Comparison of ENCODE assay signal across 1 cellular context in the genomic region with DNA sequence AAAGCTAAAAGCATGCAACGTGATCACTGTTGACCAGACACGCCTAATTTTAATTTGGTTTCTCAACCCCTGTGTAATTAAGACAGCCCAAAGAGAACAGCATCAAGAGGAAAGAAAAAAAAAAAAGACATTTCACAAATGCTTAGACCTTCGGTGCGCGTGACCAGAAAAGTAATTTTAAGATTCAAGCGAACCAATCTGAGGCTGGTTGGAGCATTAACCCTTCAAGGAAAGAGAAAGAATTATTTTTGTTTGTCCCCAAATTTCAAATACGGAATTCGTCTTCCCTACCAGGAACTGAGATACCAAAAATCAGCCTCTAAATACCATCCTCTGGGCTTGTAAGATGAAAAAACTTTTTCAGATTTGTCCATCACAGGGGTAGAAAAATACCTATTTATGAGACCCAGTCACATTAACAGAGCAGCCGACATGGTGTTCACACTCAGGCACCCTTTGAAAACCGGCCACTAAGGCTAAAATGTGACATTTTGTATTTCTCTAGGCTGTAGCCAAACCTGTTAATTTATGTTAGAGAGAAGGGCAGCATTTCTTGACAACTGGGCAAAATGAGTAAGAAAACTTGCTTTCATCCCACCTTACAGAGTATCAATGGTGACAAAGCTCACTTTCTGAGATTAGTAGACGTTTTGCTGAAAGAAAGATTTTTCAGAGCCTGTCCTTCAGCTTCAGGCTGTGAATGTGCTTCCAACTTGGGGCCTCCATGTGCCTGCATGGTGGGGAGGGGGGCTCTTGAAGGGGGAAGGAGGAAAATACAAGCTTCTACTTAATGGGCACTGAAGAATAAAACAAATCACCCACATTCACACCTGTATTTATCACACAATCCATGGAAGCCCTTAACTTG.
TF ChIP-seq lines count a peak whose summit lies in the region.

No MANE protein-coding gene starts in this region.

TF ChIP-seq in K562, 482 proteins besides CTCF, POLR2A, EP300 and RAD21 (continued from another document):
- TF ChIP-seq, protein P1, sequence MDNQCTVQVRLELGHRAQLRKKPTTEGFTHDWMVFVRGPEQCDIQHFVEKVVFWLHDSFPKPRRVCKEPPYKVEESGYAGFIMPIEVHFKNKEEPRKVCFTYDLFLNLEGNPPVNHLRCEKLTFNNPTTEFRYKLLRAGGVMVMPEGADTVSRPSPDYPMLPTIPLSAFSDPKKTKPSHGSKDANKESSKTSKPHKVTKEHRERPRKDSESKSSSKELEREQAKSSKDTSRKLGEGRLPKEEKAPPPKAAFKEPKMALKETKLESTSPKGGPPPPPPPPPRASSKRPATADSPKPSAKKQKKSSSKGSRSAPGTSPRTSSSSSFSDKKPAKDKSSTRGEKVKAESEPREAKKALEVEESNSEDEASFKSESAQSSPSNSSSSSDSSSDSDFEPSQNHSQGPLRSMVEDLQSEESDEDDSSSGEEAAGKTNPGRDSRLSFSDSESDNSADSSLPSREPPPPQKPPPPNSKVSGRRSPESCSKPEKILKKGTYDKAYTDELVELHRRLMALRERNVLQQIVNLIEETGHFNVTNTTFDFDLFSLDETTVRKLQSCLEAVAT (IDR thresholded peaks at IDR 0.05): peak in 1 of 2 experiments; percentile 7; a peak in 1 of 4 replicates
- peak; percentile 44; the same call in 1 of the 2 replicates for TF ChIP-seq GABPB1 (CRISPR knock-in tag; IDR thresholded peaks at IDR 0.05)
- TF ChIP-seq ZNF785 (CRISPR knock-in tag; IDR thresholded peaks at IDR 0.05): no peak
- TF ChIP-seq TRIM28 (IDR thresholded peaks at IDR 0.05): no peak
- TF ChIP-seq, protein P2, sequence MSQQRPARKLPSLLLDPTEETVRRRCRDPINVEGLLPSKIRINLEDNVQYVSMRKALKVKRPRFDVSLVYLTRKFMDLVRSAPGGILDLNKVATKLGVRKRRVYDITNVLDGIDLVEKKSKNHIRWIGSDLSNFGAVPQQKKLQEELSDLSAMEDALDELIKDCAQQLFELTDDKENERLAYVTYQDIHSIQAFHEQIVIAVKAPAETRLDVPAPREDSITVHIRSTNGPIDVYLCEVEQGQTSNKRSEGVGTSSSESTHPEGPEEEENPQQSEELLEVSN (IDR thresholded peaks at IDR 0.05; ENCODE audit: borderline replicate concordance in 1 of 2, extremely low read depth in 1 of 2, insufficient read depth in 1 of 2, insufficient read length in 1 of 2, low read depth in 1 of 2, low read length in 1 of 2, poor library complexity in 1 of 2, severe bottlenecking in 1 of 2): no peak
- TF ChIP-seq GTF2E2 (tag; IDR thresholded peaks at IDR 0.05): peak; percentile 81; the same call in 1 of the 2 replicates
- TF ChIP-seq, protein P3, sequence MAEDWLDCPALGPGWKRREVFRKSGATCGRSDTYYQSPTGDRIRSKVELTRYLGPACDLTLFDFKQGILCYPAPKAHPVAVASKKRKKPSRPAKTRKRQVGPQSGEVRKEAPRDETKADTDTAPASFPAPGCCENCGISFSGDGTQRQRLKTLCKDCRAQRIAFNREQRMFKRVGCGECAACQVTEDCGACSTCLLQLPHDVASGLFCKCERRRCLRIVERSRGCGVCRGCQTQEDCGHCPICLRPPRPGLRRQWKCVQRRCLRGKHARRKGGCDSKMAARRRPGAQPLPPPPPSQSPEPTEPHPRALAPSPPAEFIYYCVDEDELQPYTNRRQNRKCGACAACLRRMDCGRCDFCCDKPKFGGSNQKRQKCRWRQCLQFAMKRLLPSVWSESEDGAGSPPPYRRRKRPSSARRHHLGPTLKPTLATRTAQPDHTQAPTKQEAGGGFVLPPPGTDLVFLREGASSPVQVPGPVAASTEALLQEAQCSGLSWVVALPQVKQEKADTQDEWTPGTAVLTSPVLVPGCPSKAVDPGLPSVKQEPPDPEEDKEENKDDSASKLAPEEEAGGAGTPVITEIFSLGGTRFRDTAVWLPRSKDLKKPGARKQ (CRISPR knock-in tag; IDR thresholded peaks at IDR 0.05): 0 out of 2 replicates have a peak, but pooled peaks have one; percentile 24
- TF ChIP-seq MTF1 (CRISPR knock-in tag; IDR thresholded peaks at IDR 0.05; ENCODE audit: borderline replicate concordance): no peak
- TF ChIP-seq KLF1 (tag; IDR thresholded peaks at IDR 0.05): no peak
- TF ChIP-seq TOE1 (IDR thresholded peaks at IDR 0.05; ENCODE audit: borderline replicate concordance): no peak
- no peak for TF ChIP-seq TOE1 (CRISPR knock-in tag; IDR thresholded peaks at IDR 0.05; ENCODE audit: borderline replicate concordance, low read depth)
